Comparison of ENCODE assay signal across 1 cellular context in the genomic region with DNA sequence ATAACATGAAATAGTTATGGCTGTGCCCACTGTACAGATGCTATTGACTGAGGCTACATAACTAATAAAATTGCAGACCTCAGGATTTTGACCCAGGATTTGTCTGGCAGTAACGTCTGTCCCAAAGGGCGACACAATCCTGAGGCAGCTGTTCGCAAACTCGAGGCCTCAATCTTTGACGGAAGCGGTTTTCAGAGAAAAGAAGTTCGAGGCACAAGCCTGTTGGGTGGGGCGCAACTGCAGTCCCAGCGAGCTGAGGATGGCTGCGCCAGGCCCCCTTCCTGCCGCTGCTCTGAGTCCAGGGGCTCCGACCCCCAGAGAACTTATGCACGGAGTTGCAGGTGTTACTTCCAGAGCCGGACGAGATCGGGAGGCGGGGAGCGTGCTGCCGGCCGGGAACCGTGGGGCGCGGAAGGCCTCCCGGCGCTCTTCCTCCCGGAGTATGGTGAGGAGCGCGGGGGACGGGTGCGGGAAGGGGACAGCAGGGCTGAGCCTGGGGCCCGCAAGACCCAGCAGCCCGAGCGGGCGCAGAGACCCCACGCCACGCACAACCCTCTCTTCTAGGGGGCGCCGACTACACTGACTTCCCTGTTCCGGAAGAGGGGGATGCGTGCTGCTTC.
TF ChIP-seq lines count a peak whose summit lies in the region.

A gene (plus strand): TSS at position 242 of the 620 bp plus-strand sequence. CDS start 18 bp downstream, at position 260.

TF ChIP-seq in GM12878, 131 proteins besides CTCF, POLR2A, EP300 and RAD21 (continues in another document):
- TF ChIP-seq LARP7 (IDR thresholded peaks at IDR 0.05) (peak; percentile 94), CHD2 (IDR thresholded peaks at IDR 0.05; ENCODE audit: borderline replicate concordance, low read depth, low read length) (no peak), RB1 (IDR thresholded peaks at IDR 0.05; ENCODE audit: borderline replicate concordance) (peak; percentile 67; the same call in 1 of the 2 replicates), EGR1 (IDR thresholded peaks at IDR 0.05; ENCODE audit: borderline replicate concordance in 1 of 2, low read depth in 2 of 2, low read length in 2 of 2) (peak in 1 of 2 experiments; percentile 16; a peak in 1 of 3 replicates), SIN3A (IDR thresholded peaks at IDR 0.05; ENCODE audit: low read depth, low read length) (no peak), ETV6 (conservative IDR thresholded peaks at IDR 0.05 in 1 of 2, IDR thresholded peaks at IDR 0.05 in 1 of 2; ENCODE audit: borderline replicate concordance in 1 of 2, low read depth in 1 of 2) (no peak), SMAD1 (IDR thresholded peaks at IDR 0.05; ENCODE audit: low read depth, partially characterized antibody) (peak; percentile 18), BCL11A (IDR thresholded peaks at IDR 0.05; ENCODE audit: low read depth, low read length) (no peak), MTA2 (IDR thresholded peaks at IDR 0.05; ENCODE audit: low read depth) (no peak), ZNF274 (IDR thresholded peaks at IDR 0.05; ENCODE audit: insufficient read depth, insufficient read length) (no peak), SREBF1 (IDR thresholded peaks at IDR 0.05; ENCODE audit: low read length) (no peak), JUNB (IDR thresholded peaks at IDR 0.05) (no peak), KDM1A (IDR thresholded peaks at IDR 0.05; ENCODE audit: borderline replicate concordance) (no peak), FOS (IDR thresholded peaks at IDR 0.05; ENCODE audit: borderline replicate concordance, extremely low read depth, insufficient read length) (no peak), TAF1 (IDR thresholded peaks at IDR 0.05; ENCODE audit: borderline replicate concordance, low read depth, low read length) (peak; percentile 50; the same call in 1 of the 2 replicates), GATAD2B (conservative IDR thresholded peaks at IDR 0.05; ENCODE audit: low read depth) (peak; percentile 80), YBX1 (IDR thresholded peaks at IDR 0.05) (no peak), SUZ12 (IDR thresholded peaks at IDR 0.05; ENCODE audit: unreplicated experiment) (no peak), NBN (IDR thresholded peaks at IDR 0.05) (peak; percentile 34; the same call in 1 of the 2 replicates), CHD4 (IDR thresholded peaks at IDR 0.05) (no peak), POLR2AphosphoS2 (IDR thresholded peaks at IDR 0.05; ENCODE audit: low read depth, low read length) (0 out of 2 replicates have a peak, but pooled peaks have one; percentile 30), SIX5 (IDR thresholded peaks at IDR 0.05; ENCODE audit: low read depth, low read length, severe bottlenecking) (no peak), IKZF1 (conservative IDR thresholded peaks at IDR 0.05) (peak; percentile 92), BHLHE40 (IDR thresholded peaks at IDR 0.05; ENCODE audit: borderline replicate concordance in 1 of 2, low read depth in 2 of 2, low read length in 1 of 2) (peak; percentile 7 to 45; a peak in 1 of 4 replicates), RCOR1 (conservative IDR thresholded peaks at IDR 0.05; ENCODE audit: low read depth, low read length) (no peak), MYC (IDR thresholded peaks at IDR 0.05; ENCODE audit: insufficient read depth, insufficient read length, insufficient replicate concordance, low read length, severe bottlenecking) (no peak), KAT2A (conservative IDR thresholded peaks at IDR 0.05; ENCODE audit: control insufficient read depth, low read depth, low read length) (no peak), HDGF (IDR thresholded peaks at IDR 0.05) (peak; percentile 63; the same call in 1 of the 2 replicates), ZSCAN29 (IDR thresholded peaks at IDR 0.05) (no peak), ESRRA (IDR thresholded peaks at IDR 0.05; ENCODE audit: low read length) (no peak), SRF (IDR thresholded peaks at IDR 0.05; ENCODE audit: low read depth in 2 of 2, low read length in 2 of 2) (no peak), SMC3 (IDR thresholded peaks at IDR 0.05; ENCODE audit: borderline replicate concordance, low read length) (no peak), TCF12 (IDR thresholded peaks at IDR 0.05; ENCODE audit: low read depth, low read length) (no peak), NR2F1 (conservative IDR thresholded peaks at IDR 0.05) (no peak), POLR2AphosphoS5 (IDR thresholded peaks at IDR 0.05; ENCODE audit: low read length) (peak; percentile 78)
- TF ChIP-seq, protein P1, sequence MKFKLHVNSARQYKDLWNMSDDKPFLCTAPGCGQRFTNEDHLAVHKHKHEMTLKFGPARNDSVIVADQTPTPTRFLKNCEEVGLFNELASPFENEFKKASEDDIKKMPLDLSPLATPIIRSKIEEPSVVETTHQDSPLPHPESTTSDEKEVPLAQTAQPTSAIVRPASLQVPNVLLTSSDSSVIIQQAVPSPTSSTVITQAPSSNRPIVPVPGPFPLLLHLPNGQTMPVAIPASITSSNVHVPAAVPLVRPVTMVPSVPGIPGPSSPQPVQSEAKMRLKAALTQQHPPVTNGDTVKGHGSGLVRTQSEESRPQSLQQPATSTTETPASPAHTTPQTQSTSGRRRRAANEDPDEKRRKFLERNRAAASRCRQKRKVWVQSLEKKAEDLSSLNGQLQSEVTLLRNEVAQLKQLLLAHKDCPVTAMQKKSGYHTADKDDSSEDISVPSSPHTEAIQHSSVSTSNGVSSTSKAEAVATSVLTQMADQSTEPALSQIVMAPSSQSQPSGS (IDR thresholded peaks at IDR 0.05; ENCODE audit: low read length): no peak
- TF ChIP-seq, protein P2, sequence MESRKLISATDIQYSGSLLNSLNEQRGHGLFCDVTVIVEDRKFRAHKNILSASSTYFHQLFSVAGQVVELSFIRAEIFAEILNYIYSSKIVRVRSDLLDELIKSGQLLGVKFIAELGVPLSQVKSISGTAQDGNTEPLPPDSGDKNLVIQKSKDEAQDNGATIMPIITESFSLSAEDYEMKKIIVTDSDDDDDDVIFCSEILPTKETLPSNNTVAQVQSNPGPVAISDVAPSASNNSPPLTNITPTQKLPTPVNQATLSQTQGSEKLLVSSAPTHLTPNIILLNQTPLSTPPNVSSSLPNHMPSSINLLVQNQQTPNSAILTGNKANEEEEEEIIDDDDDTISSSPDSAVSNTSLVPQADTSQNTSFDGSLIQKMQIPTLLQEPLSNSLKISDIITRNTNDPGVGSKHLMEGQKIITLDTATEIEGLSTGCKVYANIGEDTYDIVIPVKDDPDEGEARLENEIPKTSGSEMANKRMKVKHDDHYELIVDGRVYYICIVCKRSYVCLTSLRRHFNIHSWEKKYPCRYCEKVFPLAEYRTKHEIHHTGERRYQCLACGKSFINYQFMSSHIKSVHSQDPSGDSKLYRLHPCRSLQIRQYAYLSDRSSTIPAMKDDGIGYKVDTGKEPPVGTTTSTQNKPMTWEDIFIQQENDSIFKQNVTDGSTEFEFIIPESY (IDR thresholded peaks at IDR 0.05): no peak
- TF ChIP-seq, protein P3, sequence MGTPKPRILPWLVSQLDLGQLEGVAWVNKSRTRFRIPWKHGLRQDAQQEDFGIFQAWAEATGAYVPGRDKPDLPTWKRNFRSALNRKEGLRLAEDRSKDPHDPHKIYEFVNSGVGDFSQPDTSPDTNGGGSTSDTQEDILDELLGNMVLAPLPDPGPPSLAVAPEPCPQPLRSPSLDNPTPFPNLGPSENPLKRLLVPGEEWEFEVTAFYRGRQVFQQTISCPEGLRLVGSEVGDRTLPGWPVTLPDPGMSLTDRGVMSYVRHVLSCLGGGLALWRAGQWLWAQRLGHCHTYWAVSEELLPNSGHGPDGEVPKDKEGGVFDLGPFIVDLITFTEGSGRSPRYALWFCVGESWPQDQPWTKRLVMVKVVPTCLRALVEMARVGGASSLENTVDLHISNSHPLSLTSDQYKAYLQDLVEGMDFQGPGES (IDR thresholded peaks at IDR 0.05): no peak
- TF ChIP-seq, protein P4, sequence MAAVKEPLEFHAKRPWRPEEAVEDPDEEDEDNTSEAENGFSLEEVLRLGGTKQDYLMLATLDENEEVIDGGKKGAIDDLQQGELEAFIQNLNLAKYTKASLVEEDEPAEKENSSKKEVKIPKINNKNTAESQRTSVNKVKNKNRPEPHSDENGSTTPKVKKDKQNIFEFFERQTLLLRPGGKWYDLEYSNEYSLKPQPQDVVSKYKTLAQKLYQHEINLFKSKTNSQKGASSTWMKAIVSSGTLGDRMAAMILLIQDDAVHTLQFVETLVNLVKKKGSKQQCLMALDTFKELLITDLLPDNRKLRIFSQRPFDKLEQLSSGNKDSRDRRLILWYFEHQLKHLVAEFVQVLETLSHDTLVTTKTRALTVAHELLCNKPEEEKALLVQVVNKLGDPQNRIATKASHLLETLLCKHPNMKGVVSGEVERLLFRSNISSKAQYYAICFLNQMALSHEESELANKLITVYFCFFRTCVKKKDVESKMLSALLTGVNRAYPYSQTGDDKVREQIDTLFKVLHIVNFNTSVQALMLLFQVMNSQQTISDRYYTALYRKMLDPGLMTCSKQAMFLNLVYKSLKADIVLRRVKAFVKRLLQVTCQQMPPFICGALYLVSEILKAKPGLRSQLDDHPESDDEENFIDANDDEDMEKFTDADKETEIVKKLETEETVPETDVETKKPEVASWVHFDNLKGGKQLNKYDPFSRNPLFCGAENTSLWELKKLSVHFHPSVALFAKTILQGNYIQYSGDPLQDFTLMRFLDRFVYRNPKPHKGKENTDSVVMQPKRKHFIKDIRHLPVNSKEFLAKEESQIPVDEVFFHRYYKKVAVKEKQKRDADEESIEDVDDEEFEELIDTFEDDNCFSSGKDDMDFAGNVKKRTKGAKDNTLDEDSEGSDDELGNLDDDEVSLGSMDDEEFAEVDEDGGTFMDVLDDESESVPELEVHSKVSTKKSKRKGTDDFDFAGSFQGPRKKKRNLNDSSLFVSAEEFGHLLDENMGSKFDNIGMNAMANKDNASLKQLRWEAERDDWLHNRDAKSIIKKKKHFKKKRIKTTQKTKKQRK (IDR thresholded peaks at IDR 0.05; ENCODE audit: low read depth, low read length): no peak
- TF ChIP-seq, protein P5, sequence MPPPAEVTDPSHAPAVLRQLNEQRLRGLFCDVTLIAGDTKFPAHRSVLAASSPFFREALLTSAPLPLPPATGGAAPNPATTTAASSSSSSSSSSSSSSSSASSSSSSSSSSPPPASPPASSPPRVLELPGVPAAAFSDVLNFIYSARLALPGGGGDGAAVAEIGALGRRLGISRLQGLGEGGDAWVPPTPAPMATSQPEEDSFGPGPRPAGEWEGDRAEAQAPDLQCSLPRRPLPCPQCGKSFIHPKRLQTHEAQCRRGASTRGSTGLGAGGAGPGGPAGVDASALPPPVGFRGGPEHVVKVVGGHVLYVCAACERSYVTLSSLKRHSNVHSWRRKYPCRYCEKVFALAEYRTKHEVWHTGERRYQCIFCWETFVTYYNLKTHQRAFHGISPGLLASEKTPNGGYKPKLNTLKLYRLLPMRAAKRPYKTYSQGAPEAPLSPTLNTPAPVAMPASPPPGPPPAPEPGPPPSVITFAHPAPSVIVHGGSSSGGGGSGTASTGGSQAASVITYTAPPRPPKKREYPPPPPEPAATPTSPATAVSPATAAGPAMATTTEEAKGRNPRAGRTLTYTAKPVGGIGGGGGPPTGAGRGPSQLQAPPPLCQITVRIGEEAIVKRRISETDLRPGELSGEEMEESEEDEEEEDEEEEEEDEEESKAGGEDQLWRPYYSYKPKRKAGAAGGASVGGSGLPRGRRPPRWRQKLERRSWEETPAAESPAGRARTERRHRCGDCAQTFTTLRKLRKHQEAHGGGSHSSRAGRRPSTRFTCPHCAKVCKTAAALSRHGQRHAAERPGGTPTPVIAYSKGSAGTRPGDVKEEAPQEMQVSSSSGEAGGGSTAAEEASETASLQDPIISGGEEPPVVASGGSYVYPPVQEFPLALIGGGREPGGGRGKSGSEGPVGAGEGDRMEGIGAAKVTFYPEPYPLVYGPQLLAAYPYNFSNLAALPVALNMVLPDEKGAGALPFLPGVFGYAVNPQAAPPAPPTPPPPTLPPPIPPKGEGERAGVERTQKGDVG (CRISPR knock-in tag; IDR thresholded peaks at IDR 0.05): no peak
- TF ChIP-seq, protein P6, sequence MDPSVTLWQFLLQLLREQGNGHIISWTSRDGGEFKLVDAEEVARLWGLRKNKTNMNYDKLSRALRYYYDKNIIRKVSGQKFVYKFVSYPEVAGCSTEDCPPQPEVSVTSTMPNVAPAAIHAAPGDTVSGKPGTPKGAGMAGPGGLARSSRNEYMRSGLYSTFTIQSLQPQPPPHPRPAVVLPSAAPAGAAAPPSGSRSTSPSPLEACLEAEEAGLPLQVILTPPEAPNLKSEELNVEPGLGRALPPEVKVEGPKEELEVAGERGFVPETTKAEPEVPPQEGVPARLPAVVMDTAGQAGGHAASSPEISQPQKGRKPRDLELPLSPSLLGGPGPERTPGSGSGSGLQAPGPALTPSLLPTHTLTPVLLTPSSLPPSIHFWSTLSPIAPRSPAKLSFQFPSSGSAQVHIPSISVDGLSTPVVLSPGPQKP (IDR thresholded peaks at IDR 0.05; ENCODE audit: low read depth, low read length): no peak
- TF ChIP-seq, protein P7, sequence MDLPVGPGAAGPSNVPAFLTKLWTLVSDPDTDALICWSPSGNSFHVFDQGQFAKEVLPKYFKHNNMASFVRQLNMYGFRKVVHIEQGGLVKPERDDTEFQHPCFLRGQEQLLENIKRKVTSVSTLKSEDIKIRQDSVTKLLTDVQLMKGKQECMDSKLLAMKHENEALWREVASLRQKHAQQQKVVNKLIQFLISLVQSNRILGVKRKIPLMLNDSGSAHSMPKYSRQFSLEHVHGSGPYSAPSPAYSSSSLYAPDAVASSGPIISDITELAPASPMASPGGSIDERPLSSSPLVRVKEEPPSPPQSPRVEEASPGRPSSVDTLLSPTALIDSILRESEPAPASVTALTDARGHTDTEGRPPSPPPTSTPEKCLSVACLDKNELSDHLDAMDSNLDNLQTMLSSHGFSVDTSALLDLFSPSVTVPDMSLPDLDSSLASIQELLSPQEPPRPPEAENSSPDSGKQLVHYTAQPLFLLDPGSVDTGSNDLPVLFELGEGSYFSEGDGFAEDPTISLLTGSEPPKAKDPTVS (IDR thresholded peaks at IDR 0.05; ENCODE audit: low read depth, low read length): no peak
- TF ChIP-seq, protein P8, sequence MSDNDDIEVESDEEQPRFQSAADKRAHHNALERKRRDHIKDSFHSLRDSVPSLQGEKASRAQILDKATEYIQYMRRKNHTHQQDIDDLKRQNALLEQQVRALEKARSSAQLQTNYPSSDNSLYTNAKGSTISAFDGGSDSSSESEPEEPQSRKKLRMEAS (IDR thresholded peaks at IDR 0.05; ENCODE audit: low read depth, low read length): peak; percentile 44; the same call in 1 of the 2 replicates
- TF ChIP-seq, protein P9, sequence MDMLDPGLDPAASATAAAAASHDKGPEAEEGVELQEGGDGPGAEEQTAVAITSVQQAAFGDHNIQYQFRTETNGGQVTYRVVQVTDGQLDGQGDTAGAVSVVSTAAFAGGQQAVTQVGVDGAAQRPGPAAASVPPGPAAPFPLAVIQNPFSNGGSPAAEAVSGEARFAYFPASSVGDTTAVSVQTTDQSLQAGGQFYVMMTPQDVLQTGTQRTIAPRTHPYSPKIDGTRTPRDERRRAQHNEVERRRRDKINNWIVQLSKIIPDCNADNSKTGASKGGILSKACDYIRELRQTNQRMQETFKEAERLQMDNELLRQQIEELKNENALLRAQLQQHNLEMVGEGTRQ (IDR thresholded peaks at IDR 0.05; ENCODE audit: borderline replicate concordance, low read depth, low read length): no peak
- TF ChIP-seq, protein P10, sequence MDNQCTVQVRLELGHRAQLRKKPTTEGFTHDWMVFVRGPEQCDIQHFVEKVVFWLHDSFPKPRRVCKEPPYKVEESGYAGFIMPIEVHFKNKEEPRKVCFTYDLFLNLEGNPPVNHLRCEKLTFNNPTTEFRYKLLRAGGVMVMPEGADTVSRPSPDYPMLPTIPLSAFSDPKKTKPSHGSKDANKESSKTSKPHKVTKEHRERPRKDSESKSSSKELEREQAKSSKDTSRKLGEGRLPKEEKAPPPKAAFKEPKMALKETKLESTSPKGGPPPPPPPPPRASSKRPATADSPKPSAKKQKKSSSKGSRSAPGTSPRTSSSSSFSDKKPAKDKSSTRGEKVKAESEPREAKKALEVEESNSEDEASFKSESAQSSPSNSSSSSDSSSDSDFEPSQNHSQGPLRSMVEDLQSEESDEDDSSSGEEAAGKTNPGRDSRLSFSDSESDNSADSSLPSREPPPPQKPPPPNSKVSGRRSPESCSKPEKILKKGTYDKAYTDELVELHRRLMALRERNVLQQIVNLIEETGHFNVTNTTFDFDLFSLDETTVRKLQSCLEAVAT (IDR thresholded peaks at IDR 0.05): peak; percentile 84
